8 cellular contexts compared by ENCODE assay signal in genomic region chr2:43333656-43334144, GRCh38.
DNase-seq lines count a peak whose midpoint lies in the region; ATAC-seq and TF ChIP-seq lines count a peak whose summit lies in the region.

No MANE protein-coding gene starts in this region.

- no peak overlapping the region for H2AFZ ChIP-seq in parathyroid adenoma

- H3K4me2 ChIP-seq in BLaER1 treated with 17β-estradiol and CSF1 and Interleukin-3, amounts not matched to agents 10 nM and 100 nM: peak overlapping the region; percentile 73 to 88 (median 81)
- H3K4me2 ChIP-seq in parathyroid adenoma (ENCODE audit: low read length): no peak overlapping the region

- H3K4me1 Mint-ChIP-seq in progenitor cell of endocrine pancreas (ENCODE audit: low read depth): peaks cover 5% of the 10 kb centered on the region

- H3K9ac ChIP-seq in BLaER1 treated with 17β-estradiol and CSF1 and Interleukin-3, amounts not matched to agents 10 nM and 100 nM: peak overlapping the region; percentile 64 to 81 (median 77)
- H3K9ac ChIP-seq in parathyroid adenoma: no peak overlapping the region

- H3K4me3 ChIP-seq in BLaER1 treated with 17β-estradiol and CSF1 and Interleukin-3, amounts not matched to agents 10 nM and 100 nM: peak overlapping the region in 5 of 10 experiments; percentile 0 to 22 (median 4); a peak in 5 of 20 replicates
- peak overlapping the region; percentile 15 for H3K4me3 ChIP-seq in SJCRH30
- H3K4me3 ChIP-seq in parathyroid adenoma (ENCODE audit: low read depth, low read length): no peak overlapping the region

- DNase-seq in SJCRH30 (peak; percentile 52 to 77), fibroblast of the conjunctiva (ENCODE audit: low read depth) (peak; percentile 70), omental fat pad (ENCODE audit: low spot score) (no peak), progenitor cell of endocrine pancreas (ENCODE audit: low spot score, unreplicated experiment) (no peak), midbrain (lab: John Stamatoyannopoulos, UW) (no peak)

- H3K27me3 ChIP-seq in BLaER1 treated with 17β-estradiol and CSF1 and Interleukin-3, amounts not matched to agents 10 nM and 100 nM: no peaks in the 10 kb centered on the region
- H3K27me3 ChIP-seq in SJCRH30 (no peaks in the 10 kb centered on the region), parathyroid adenoma (ENCODE audit: control insufficient read depth, insufficient read depth, low read length) (no peaks in the 10 kb centered on the region)

- peaks cover 0 to 10% (median 4%) of the 10 kb centered on the region in 11 experiments; a peak in 9 of 22 replicates for H3K36me3 ChIP-seq in BLaER1 treated with 17β-estradiol and CSF1 and Interleukin-3, amounts not matched to agents 10 nM and 100 nM
- no peaks in the 10 kb centered on the region for H3K36me3 ChIP-seq in SJCRH30
- no peaks in the 10 kb centered on the region for H3K36me3 ChIP-seq in parathyroid adenoma (ENCODE audit: control insufficient read depth, insufficient read depth, low read length)

- H3K36me3 Mint-ChIP-seq in progenitor cell of endocrine pancreas (ENCODE audit: insufficient read depth): peaks cover 7% of the 10 kb centered on the region

- no peak overlapping the region for H3K27ac Mint-ChIP-seq in progenitor cell of endocrine pancreas

- no peak overlapping the region for H3K4me3 Mint-ChIP-seq in progenitor cell of endocrine pancreas (ENCODE audit: low read depth)

- peak overlapping the region; percentile 77 to 95 (median 88) for H3K27ac ChIP-seq in BLaER1 treated with 17β-estradiol and CSF1 and Interleukin-3, amounts not matched to agents 10 nM and 100 nM
- H3K27ac ChIP-seq in SJCRH30: peak overlapping the region; percentile 47
- peak overlapping the region; percentile 11 for H3K27ac ChIP-seq in parathyroid adenoma

- no peak for TF ChIP-seq CTCF in parathyroid adenoma (IDR thresholded peaks at IDR 0.05)
- no peak for TF ChIP-seq CTCF in omental fat pad (IDR thresholded peaks at IDR 0.05)
- TF ChIP-seq CTCF in progenitor cell of endocrine pancreas (IDR thresholded peaks at IDR 0.05; ENCODE audit: unreplicated experiment): no peak

- no peaks in the 10 kb centered on the region for H4K20me1 ChIP-seq in BLaER1 treated with 17β-estradiol and CSF1 and Interleukin-3, amounts not matched to agents 10 nM and 100 nM

- peaks cover 9% of the 10 kb centered on the region for H3K27me3 Mint-ChIP-seq in progenitor cell of endocrine pancreas

- H3K9me3 ChIP-seq in BLaER1 treated with 17β-estradiol and CSF1 and Interleukin-3, amounts not matched to agents 10 nM and 100 nM (replicated peaks in 1 of 11): no peaks in the 10 kb centered on the region
- H3K9me3 ChIP-seq in SJCRH30 (replicated peaks) (no peaks in the 10 kb centered on the region), parathyroid adenoma (ENCODE audit: control insufficient read depth, low read length) (no peaks in the 10 kb centered on the region)

- no peaks in the 10 kb centered on the region for H3K9me3 Mint-ChIP-seq in progenitor cell of endocrine pancreas (ENCODE audit: low read depth)

- ATAC-seq in omental fat pad (ENCODE audit: low FRiP score) (no peak), HG02678 (IDR thresholded peaks at IDR 0.05; ENCODE audit: unreplicated experiment) (no peak)

- H3K4me1 ChIP-seq in BLaER1 treated with 17β-estradiol and CSF1 and Interleukin-3, amounts not matched to agents 10 nM and 100 nM: peaks cover 35 to 77% (median 61%) of the 10 kb centered on the region in 10 experiments
- peaks cover 26% of the 10 kb centered on the region for H3K4me1 ChIP-seq in SJCRH30
- peaks cover 22% of the 10 kb centered on the region for H3K4me1 ChIP-seq in parathyroid adenoma

- H3K79me2 ChIP-seq in parathyroid adenoma: peaks cover 3% of the 10 kb centered on the region

Comparison
In these comparisons a context has a peak if more than half of its experiments do, and no peak if none do; other contexts are left out.
1. H3K27ac ChIP-seq: peak in every context shown above with its lines; median percentile 88 in BLaER1 treated with 17β-estradiol and CSF1 and Interleukin-3, amounts not matched to agents 10 nM and 100 nM; 47 in SJCRH30; 11 in parathyroid adenoma.
2. DNase-seq: peak in SJCRH30 (2 of 2) and fibroblast of the conjunctiva (single experiment); none in omental fat pad (single experiment), progenitor cell of endocrine pancreas (single experiment) and midbrain (single experiment).